12 cellular contexts compared by ENCODE assay signal in the genomic region with DNA sequence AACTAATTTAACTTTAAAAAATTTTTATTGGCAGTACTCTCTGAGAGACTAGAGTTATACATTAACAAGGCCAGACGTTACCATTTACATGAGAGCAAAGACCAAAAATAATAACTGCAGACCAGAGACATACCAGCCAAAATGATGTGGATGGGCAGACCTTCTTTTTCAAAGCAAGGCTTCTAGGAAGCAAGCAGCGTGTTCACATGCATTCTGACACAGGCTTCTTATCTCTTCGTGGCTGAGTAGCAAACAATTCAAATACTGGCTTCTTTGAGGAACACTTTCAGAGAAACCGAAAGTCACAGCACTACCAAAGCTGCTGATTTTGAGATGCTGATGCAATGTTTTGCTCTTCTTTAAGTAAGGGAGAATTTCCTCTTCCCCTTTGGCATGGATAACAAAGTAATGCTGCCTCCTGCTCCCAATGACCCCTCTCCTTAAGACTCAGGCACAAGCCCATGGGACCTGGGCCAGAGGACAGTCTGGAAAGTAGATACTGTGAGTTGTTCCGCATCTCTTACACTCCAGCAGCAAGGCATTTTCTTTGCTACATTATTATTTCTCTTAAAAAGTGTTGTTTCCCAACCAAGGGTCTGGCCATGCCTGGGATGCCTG.
DNase-seq lines count a peak whose midpoint lies in the region; ATAC-seq, FAIRE-seq and TF ChIP-seq lines count a peak whose summit lies in the region.
"Had no signal": no experiment of that assay in that cellular context is flagged by ENCODE, and none has a peak within 500 bp of the region (broad histone marks: within the 10 kb centered on the region; RNA-seq: fewer than 3 reads in every experiment).

No MANE protein-coding gene starts in this region.

- peak; percentile 51 for ATAC-seq in GM19328 (IDR thresholded peaks at IDR 0.05; ENCODE audit: unreplicated experiment)
- no peak for ATAC-seq in HG03439 (IDR thresholded peaks at IDR 0.05; ENCODE audit: unreplicated experiment)

- H4K20me1 ChIP-seq in KMS-11 (ENCODE audit: insufficient read depth): no peaks in the 10 kb centered on the region

- peak; percentile 91 for DNase-seq in esophagus muscularis mucosa (ENCODE audit: extremely low spot score)
- no peak for DNase-seq in progenitor cell of endocrine pancreas (ENCODE audit: low spot score, unreplicated experiment)
- DNase-seq in mucosa of gallbladder (ENCODE audit: low spot score): no peak
- no peak for DNase-seq in HUDEP-2 (lab: John Stamatoyannopoulos, UW; ENCODE audit: unreplicated experiment in 76 of 76)
- no peak for DNase-seq in H54 (ENCODE audit: insufficient read length, low spot score)
- DNase-seq: activated T-cell treated with anti-CD3 and anti-CD28 coated beads, Interleukin-2, amount 50 U/mL, for 1 hour; kidney glomerular epithelial cell; NCI-H1436 had no signal

- peak overlapping the region; percentile 44 for H2AFZ ChIP-seq in KMS-11 (ENCODE audit: low read depth)

- peaks cover 6% of the 10 kb centered on the region for H3K9me3 Mint-ChIP-seq in progenitor cell of endocrine pancreas (ENCODE audit: low read depth)

- no peak overlapping the region for H3K4me3 Mint-ChIP-seq in progenitor cell of endocrine pancreas (ENCODE audit: low read depth)

- TF ChIP-seq CTCF in KMS-11 (conservative IDR thresholded peaks at IDR 0.05; ENCODE audit: low read depth, low read length) (no peak), esophagus muscularis mucosa (IDR thresholded peaks at IDR 0.05) (no peak), progenitor cell of endocrine pancreas (IDR thresholded peaks at IDR 0.05; ENCODE audit: unreplicated experiment) (no peak)

- H3K27me3 ChIP-seq in KMS-11 (ENCODE audit: insufficient read depth, low read depth): no peaks in the 10 kb centered on the region
- H3K27me3 ChIP-seq in esophagus muscularis mucosa: no peaks in the 10 kb centered on the region

- H3K36me3 Mint-ChIP-seq in progenitor cell of endocrine pancreas (ENCODE audit: insufficient read depth): peaks cover 1% of the 10 kb centered on the region

- H3K79me2 ChIP-seq in KMS-11 (ENCODE audit: insufficient read depth, low read depth): no peaks in the 10 kb centered on the region

- intact Hi-C loops in esophagus muscularis mucosa (cut with DNase I): loop anchor here (10.0 kb wide), 1 partner anchor 397 kb away; a partner anchor contains a TSS

- 44% methylated on average over 5 of the region's 5 CpGs for WGBS in esophagus muscularis mucosa

- peak overlapping the region; percentile 25; the same call in 1 of the 2 replicates for H3K9ac ChIP-seq in KMS-11

- peaks cover 60% of the 10 kb centered on the region for H3K4me1 Mint-ChIP-seq in progenitor cell of endocrine pancreas (ENCODE audit: low read depth)

- H3K27ac Mint-ChIP-seq in progenitor cell of endocrine pancreas: peak overlapping the region; percentile 91

- H3K27me3 Mint-ChIP-seq in progenitor cell of endocrine pancreas: no peaks in the 10 kb centered on the region

- TF ChIP-seq POLR2A in esophagus muscularis mucosa (IDR thresholded peaks at IDR 0.05; ENCODE audit: low read depth) (no peak), H54 (IDR thresholded peaks at IDR 0.05; ENCODE audit: low read depth, low read length) (no peak)

- peaks cover 55% of the 10 kb centered on the region for H3K4me1 ChIP-seq in KMS-11 (ENCODE audit: low read depth, poor library complexity, severe bottlenecking)
- H3K4me1 ChIP-seq in esophagus muscularis mucosa: peaks cover 0 to 70% (median 52%) of the 10 kb centered on the region in 4 donors

- H3K4me3 ChIP-seq in KMS-11 (IDR thresholded peaks at IDR 0.05; ENCODE audit: insufficient read depth, low read depth, low read length) (no peak overlapping the region), esophagus muscularis mucosa (peak overlapping the region in 1 of 4 donors; percentile 3)

- peak overlapping the region; percentile 72 for H3K4me2 ChIP-seq in KMS-11

- FAIRE-seq in H54 (lab: Jason Lieb, UNC): no peak
- FAIRE-seq: GM12891 had no signal

- H3K9me3 ChIP-seq in esophagus muscularis mucosa: no peaks in the 10 kb centered on the region

- no peaks in the 10 kb centered on the region for H3K36me3 ChIP-seq in KMS-11 (ENCODE audit: insufficient read depth)
- no peaks in the 10 kb centered on the region for H3K36me3 ChIP-seq in esophagus muscularis mucosa

- TF ChIP-seq EP300 in esophagus muscularis mucosa (IDR thresholded peaks at IDR 0.05): no peak

- H3K27ac ChIP-seq in KMS-11 (peak overlapping the region; percentile 58), esophagus muscularis mucosa (replicated peaks in 1 of 4) (peak overlapping the region; percentile 28 to 59 (median 46))
